ENCODE assay signal across 15 cellular contexts in the genomic region with DNA sequence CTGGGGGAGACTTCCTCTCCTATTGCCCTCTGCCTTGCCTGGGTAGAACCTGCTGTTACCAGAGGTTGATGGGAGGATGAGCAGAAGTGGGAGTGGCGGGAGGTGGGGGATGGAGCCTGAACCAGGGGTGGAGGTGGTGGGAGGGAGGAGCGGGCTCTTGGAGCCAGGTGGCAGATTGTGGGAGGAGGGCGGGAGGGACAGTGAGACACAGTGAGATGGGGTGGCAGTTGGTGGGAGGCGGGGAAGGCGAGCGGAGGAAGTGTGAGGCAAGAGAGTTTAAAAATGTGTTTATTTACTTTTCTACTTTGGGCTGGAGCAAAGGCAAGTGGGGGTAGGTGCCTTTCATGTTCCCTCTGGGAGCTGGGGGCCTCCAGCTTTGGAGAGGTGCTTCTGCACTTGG.
DNase-seq lines count a peak whose midpoint lies in the region; ATAC-seq, FAIRE-seq and TF ChIP-seq lines count a peak whose summit lies in the region.
"Had no signal": no experiment of that assay in that cellular context is flagged by ENCODE, and none has a peak within 500 bp of the region (broad histone marks: within the 10 kb centered on the region; RNA-seq: fewer than 3 reads in every experiment).

No MANE protein-coding gene starts in this region.

- H2BK15ac ChIP-seq in H1 (ENCODE audit: low read length), result no peak overlapping the region

- H3K18ac ChIP-seq in H1 (ENCODE audit: extremely low read depth, low read length) (no peak overlapping the region), trophoblast cell (ENCODE audit: low read length) (no peak overlapping the region)

- no peaks in the 10 kb centered on the region for H3K79me2 ChIP-seq in H1 (ENCODE audit: control insufficient read depth in 1 of 2, insufficient read depth in 2 of 2, low read length in 2 of 2)
- no peaks in the 10 kb centered on the region for H3K79me2 ChIP-seq in trophoblast cell (ENCODE audit: control insufficient read depth, insufficient read depth, low read length, poor library complexity)

- no peaks in the 10 kb centered on the region for H3K79me1 ChIP-seq in H1 (ENCODE audit: low read depth, low read length)
- no peaks in the 10 kb centered on the region for H3K79me1 ChIP-seq in trophoblast cell (ENCODE audit: low read length)

- H4K91ac ChIP-seq in H1 (replicated peaks; ENCODE audit: insufficient read length, low read length) (peak overlapping the region; percentile 35), trophoblast cell (ENCODE audit: low read depth, low read length) (no peak overlapping the region)

- POLR2A ChIA-PET in H1 (lab: Charles Lee; ENCODE audit: partially characterized antibody), result no interaction called here

- no peak for TF ChIP-seq RAD21 in H1 (IDR thresholded peaks at IDR 0.05 in 1 of 2, conservative IDR thresholded peaks at IDR 0.05 in 1 of 2; ENCODE audit: low read depth in 2 of 2, low read length in 2 of 2)

- no peaks in the 10 kb centered on the region for H3K27me3 ChIP-seq in H1 (replicated peaks in 1 of 4; ENCODE audit: control insufficient read depth in 3 of 4, extremely low read depth in 1 of 4, insufficient read depth in 3 of 4, low read length in 3 of 4)
- no peaks in the 10 kb centered on the region for H3K27me3 ChIP-seq in upper lobe of right lung
- no peaks in the 10 kb centered on the region for H3K27me3 ChIP-seq in trophoblast cell (ENCODE audit: insufficient read depth, low read length)

- DNase-seq in SIG-M5 treated with dmso at 0.1 percent for 504 hours (lab: John Stamatoyannopoulos, UW; ENCODE audit: unreplicated experiment) (peak; percentile 49), SIG-M5 (lab: John Stamatoyannopoulos, UW) (no peak), NCI-H526 treated with DMSO at 0.1 percent for 48 hours (lab: John Stamatoyannopoulos, UW) (peak; percentile 9), H1 (ENCODE audit: low read depth in 1 of 2, low spot score in 2 of 2) (no peak), upper lobe of right lung (no peak), trophoblast cell (no peak), hypothalamus (lab: John Stamatoyannopoulos, UW) (no peak), cortex of kidney (lab: John Stamatoyannopoulos, UW) (no peak)
- DNase-seq: 8988T; activated CD4-positive, alpha-beta T cell treated with anti-CD3 and anti-CD28 coated beads, Interleukin-2, amount 50 U/mL, for 4 hours; activated T-cell treated with anti-CD3 and anti-CD28 coated beads, Interleukin-2, amount 50 U/mL, for 72 hours; amniotic stem cell; KG1; RPMI8226; T-helper 9 cell had no signal

- no peaks in the 10 kb centered on the region for H4K20me1 ChIP-seq in H1 (replicated peaks in 1 of 2; ENCODE audit: control insufficient read depth in 1 of 2, insufficient read depth in 2 of 2, low read length in 2 of 2)

- H3K4me2 ChIP-seq in H1 (ENCODE audit: insufficient read depth in 1 of 2, low read depth in 2 of 2, low read length in 2 of 2) (no peak overlapping the region), trophoblast cell (ENCODE audit: low read length) (no peak overlapping the region)

- H3K4ac ChIP-seq in H1 (replicated peaks; ENCODE audit: insufficient read length, low read depth, low read length) (peak overlapping the region; percentile 66), trophoblast cell (ENCODE audit: low read depth, low read length) (no peak overlapping the region)

- no peak overlapping the region for H2BK20ac ChIP-seq in H1 (ENCODE audit: low read length)

- 74% methylated on average over 2 of the region's 6 CpGs; no CpG with 5 or more reads in 1 of the 2 experiments for WGBS in H1 (ENCODE audit: extremely low coverage in 1 of 2, insufficient coverage in 1 of 2, insufficient read length in 1 of 2, insufficient replicate concordance in 2 of 2, low coverage in 1 of 2, low lambda C conversion rate in 2 of 2, missing lambda C conversion rate in 1 of 2), 2 experiments
- no CpG with 5 or more reads among the region's 6 CpGs for WGBS in trophoblast cell (ENCODE audit: extremely low coverage, insufficient coverage, insufficient read length)

- H3K23me2 ChIP-seq in H1 (ENCODE audit: low read depth, low read length), result no peaks in the 10 kb centered on the region; the same call in 1 of the 2 replicates

- intact Hi-C loops in upper lobe of right lung (cut with DNase I), result no loop called here

- no peak overlapping the region for H3K56ac ChIP-seq in H1 (replicated peaks; ENCODE audit: insufficient read length, low read depth, low read length)

- H4K8ac ChIP-seq in H1 (ENCODE audit: extremely low read depth, insufficient read depth, low read length), result peak overlapping the region; percentile 26
- H4K8ac ChIP-seq in trophoblast cell (ENCODE audit: low read depth, low read length), result no peak overlapping the region

- ATAC-seq in upper lobe of right lung, result peak; percentile 16
- ATAC-seq: activated T-cell treated with anti-CD3 and anti-CD28 coated beads, Interleukin-2, amount 50 U/mL, for 72 hours had no signal

- no peak overlapping the region for H3K4me3 ChIP-seq in H1 (ENCODE audit: extremely low read depth in 1 of 4, insufficient read depth in 2 of 4, low read depth in 3 of 4, low read length in 4 of 4)
- no peak overlapping the region for H3K4me3 ChIP-seq in upper lobe of right lung
- H3K4me3 ChIP-seq in trophoblast cell (ENCODE audit: low read depth, low read length), result no peak overlapping the region

- H3K9ac ChIP-seq in H1 (replicated peaks in 1 of 4; ENCODE audit: extremely low read depth in 1 of 4, low read depth in 3 of 4, low read length in 3 of 4) (no peak overlapping the region), trophoblast cell (ENCODE audit: low read length) (no peak overlapping the region)

- no peak overlapping the region for H2AFZ ChIP-seq in H1 (ENCODE audit: low read length)
- H2AFZ ChIP-seq in trophoblast cell (ENCODE audit: insufficient read depth, low read length, poor library complexity), result no peak overlapping the region

- H4K12ac ChIP-seq in trophoblast cell (ENCODE audit: low read depth, low read length), result no peak overlapping the region

- no peaks in the 10 kb centered on the region for H3K9me3 ChIP-seq in H1 (ENCODE audit: insufficient read depth in 2 of 2, low read depth in 1 of 2, low read length in 1 of 2)
- H3K9me3 ChIP-seq in upper lobe of right lung, result no peaks in the 10 kb centered on the region
- no peaks in the 10 kb centered on the region for H3K9me3 ChIP-seq in trophoblast cell (ENCODE audit: insufficient read depth, low read depth, low read length)

- H3K36me3 ChIP-seq in H1 (ENCODE audit: control insufficient read depth in 2 of 4, insufficient read depth in 4 of 4, low read length in 3 of 4), result no peaks in the 10 kb centered on the region
- H3K36me3 ChIP-seq in upper lobe of right lung, result no peaks in the 10 kb centered on the region
- H3K36me3 ChIP-seq in trophoblast cell (ENCODE audit: control insufficient read depth in 1 of 2, insufficient read depth in 2 of 2, low read length in 2 of 2), result no peaks in the 10 kb centered on the region

- no peak for TF ChIP-seq EP300 in H1 (IDR thresholded peaks at IDR 0.05; ENCODE audit: borderline replicate concordance in 1 of 2, low read depth in 2 of 2, low read length in 2 of 2)

- TF ChIP-seq CTCF in H1 (IDR thresholded peaks at IDR 0.05; ENCODE audit: control extremely low read depth in 1 of 3, insufficient read depth in 1 of 3, low read depth in 1 of 3, low read length in 3 of 3), result no peak
- no peak for TF ChIP-seq CTCF in upper lobe of right lung (IDR thresholded peaks at IDR 0.05)

- H3K14ac ChIP-seq in H1 (ENCODE audit: insufficient read length), result no peak overlapping the region
- no peak overlapping the region for H3K14ac ChIP-seq in trophoblast cell (ENCODE audit: low read length)

- no peak overlapping the region for H4K5ac ChIP-seq in H1 (ENCODE audit: insufficient read length, low read depth, low read length)

- no peak overlapping the region for H3K27ac ChIP-seq in H1 (ENCODE audit: low read depth, low read length)
- H3K27ac ChIP-seq in upper lobe of right lung, result no peak overlapping the region
- no peak overlapping the region for H3K27ac ChIP-seq in trophoblast cell (ENCODE audit: low read depth, low read length)

- H2AK5ac ChIP-seq in H1 (ENCODE audit: low read depth, low read length), result no peak overlapping the region
- no peak overlapping the region for H2AK5ac ChIP-seq in trophoblast cell (ENCODE audit: low read length)

- H3K4me1 ChIP-seq in H1 (replicated peaks in 1 of 4; ENCODE audit: control insufficient read depth in 3 of 4, insufficient read depth in 4 of 4, low read length in 3 of 4) (peaks cover 0 to 19% (median 9%) of the 10 kb centered on the region in 4 experiments; a peak in 6 of 7 replicates), upper lobe of right lung (no peaks in the 10 kb centered on the region), trophoblast cell (ENCODE audit: control insufficient read depth in 1 of 2, insufficient read depth in 2 of 2, low read length in 2 of 2) (no peaks in the 10 kb centered on the region)

- CTCF ChIA-PET in H1 (lab: Charles Lee; ENCODE audit: partially characterized antibody), result interaction anchor here (0.9 kb wide), 1 partner anchor 117 kb away, joined by 3 read pairs; no protein-coding TSS in a partner anchor

- H2BK12ac ChIP-seq in H1 (ENCODE audit: low read depth, low read length), result no peak overlapping the region
- H2BK12ac ChIP-seq in trophoblast cell (ENCODE audit: low read length), result no peak overlapping the region

- H2BK5ac ChIP-seq in H1 (ENCODE audit: low read depth, low read length), result 0 out of 2 replicates have a peak overlapping the region, but pooled peaks have one; percentile 38
- no peak overlapping the region for H2BK5ac ChIP-seq in trophoblast cell (ENCODE audit: low read depth, low read length, poor library complexity)

- H3K23ac ChIP-seq in H1 (ENCODE audit: insufficient read length), result no peak overlapping the region
- no peak overlapping the region for H3K23ac ChIP-seq in trophoblast cell (ENCODE audit: low read length)

- H2BK120ac ChIP-seq in H1 (replicated peaks; ENCODE audit: low read depth, low read length), result no peak overlapping the region
- no peak overlapping the region for H2BK120ac ChIP-seq in trophoblast cell (ENCODE audit: insufficient read depth, low read length, poor library complexity)

- no peak for TF ChIP-seq POLR2A in H1 (IDR thresholded peaks at IDR 0.05; ENCODE audit: control extremely low read depth in 1 of 2, low read depth in 2 of 2, low read length in 2 of 2)

- FAIRE-seq in H1 (lab: Jason Lieb, UNC), result no peak

TF ChIP-seq in H1, 55 proteins besides CTCF, POLR2A, EP300 and RAD21:
- no peak for TF ChIP-seq ZNF274 (IDR thresholded peaks at IDR 0.05; ENCODE audit: borderline replicate concordance, extremely low read depth, low read length)
- TF ChIP-seq CREB1 (IDR thresholded peaks at IDR 0.05), result no peak
- TF ChIP-seq POLR2AphosphoS5 (IDR thresholded peaks at IDR 0.05; ENCODE audit: low read depth, low read length), result no peak

Comparison
In these comparisons a context has a peak if more than half of its experiments do, and no peak if none do; other contexts are left out.
1. DNase-seq: peak in SIG-M5 treated with dmso at 0.1 percent for 504 hours (single experiment) and NCI-H526 treated with DMSO at 0.1 percent for 48 hours (single experiment); none in SIG-M5 (single experiment), H1 (0 of 2), upper lobe of right lung (single experiment), trophoblast cell (0 of 2), hypothalamus (0 of 51) and cortex of kidney (single experiment).